ENCODE assay signal across 8 cellular contexts in the genomic region with DNA sequence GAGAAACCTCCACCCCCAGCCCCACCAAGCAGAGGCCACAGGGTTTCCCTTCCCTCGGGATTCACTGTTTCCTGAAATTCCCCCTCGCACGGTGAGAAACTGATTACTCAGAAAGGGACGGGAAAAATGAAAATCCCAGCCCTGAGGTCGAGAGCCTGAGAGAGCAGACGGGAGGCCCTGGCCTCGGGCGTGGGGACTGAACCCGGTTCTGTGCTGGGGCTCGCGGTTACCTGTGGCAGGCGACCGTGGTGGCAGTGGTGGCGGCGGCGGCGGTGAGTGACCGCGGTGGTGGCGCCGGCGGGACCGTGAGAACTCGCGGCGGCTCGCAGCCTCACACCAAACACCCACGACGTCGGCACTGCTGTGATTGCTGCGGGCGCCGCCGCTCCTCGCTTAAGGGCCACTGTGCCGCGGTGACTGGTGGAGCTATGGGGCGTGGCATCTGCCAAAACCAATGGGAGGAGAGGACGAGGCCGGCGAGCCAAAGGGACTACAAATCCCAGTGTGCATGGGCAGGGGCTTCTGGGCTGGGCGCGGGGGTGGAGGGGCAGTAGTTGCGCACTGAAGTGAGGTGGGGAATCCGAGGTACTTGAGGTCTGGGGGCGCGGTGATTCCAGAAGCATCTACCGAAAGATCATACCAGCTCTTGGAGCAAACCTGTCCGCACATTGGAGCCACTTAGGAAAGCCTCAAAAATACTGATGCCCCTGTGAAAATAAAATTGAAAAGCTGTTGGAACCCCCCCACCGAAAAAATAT. TPM values are rescaled to one million over a fixed set of nuclear protein-coding genes. Genes with fewer than 3 reads are reported as not detected.
DNase-seq lines count a peak whose midpoint lies in the region; ATAC-seq lines count a peak whose summit lies in the region.

A gene (minus strand): TSS at position 369 of the 758 bp plus-strand sequence. CDS start 15,841 bp downstream, outside the sequence.

- ATAC-seq in HG03025 (IDR thresholded peaks at IDR 0.05; ENCODE audit: low FRiP score, unreplicated experiment) = peak; percentile 80
- peak; percentile 98 for ATAC-seq in left colon

- DNase-seq in NK-92 (lab: John Stamatoyannopoulos, UW; ENCODE audit: unreplicated experiment) (peak; percentile 14), NCI-H2227 (lab: John Stamatoyannopoulos, UW; ENCODE audit: unreplicated experiment) (peak; percentile 95), dedifferentiated amniotic fluid mesenchymal stem cell (ENCODE audit: extremely low spot score) (peak; percentile 89), left colon (peak; percentile 96 to 97)
- DNase-seq in NK-92 treated with Interleukin-12 subunit alpha and Interleukin-12 subunit beta, amount 100 ng/mL, for 24 hours (lab: John Stamatoyannopoulos, UW) = no peak
- DNase-seq in activated CD4-positive, alpha-beta T cell treated with anti-CD3 and anti-CD28 coated beads, Interleukin-2, amount 50 U/mL, for 24 hours (ENCODE audit: low read depth in 1 of 2, low spot score in 1 of 2) = peak; percentile 53 to 72
- peak; percentile 49 to 73 (median 66) for DNase-seq in stimulated activated CD4-positive, alpha-beta T cell treated with anti-CD3 and anti-CD28 coated beads, Interleukin-1b, Interleukin-23, amount 100 ng/mL, for 24 hours (ENCODE audit: low read depth in 4 of 4, low spot score in 1 of 4)

- intact Hi-C loops in left colon (cut with DNase I, micrococcal nuclease) = no loop called here

RNA-seq across cellular contexts. Expression of the gene that starts here (rescaled TPM):
- 100 to 1,000 TPM in 1 of 2 donors, 10 to 100 TPM in 1; 70.8 to 125 TPM for total RNA-seq in left colon
